In the genomic region with DNA sequence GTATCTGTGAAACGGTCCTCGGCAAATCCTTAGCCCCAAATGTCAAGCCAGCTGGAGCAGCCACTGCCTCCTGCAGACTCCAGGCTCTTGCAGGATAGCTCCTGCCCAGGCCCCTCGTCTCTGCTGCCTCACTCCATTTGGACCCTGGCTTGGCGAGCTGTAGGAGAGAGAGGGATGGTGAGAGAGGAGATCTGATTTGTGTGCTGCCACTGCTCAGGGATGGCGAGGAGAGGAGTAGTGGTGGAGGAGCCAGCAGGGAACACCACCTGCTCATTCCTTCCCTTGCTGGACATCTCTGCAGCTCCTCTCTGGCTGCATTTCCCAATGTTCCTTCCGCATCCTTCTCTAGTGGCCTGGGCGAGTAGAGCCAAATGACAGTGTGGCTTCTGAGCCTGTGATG, we compare ENCODE assay signal across 19 cellular contexts.
A peak's percentile ranks its signal among the peaks of the same experiment; 100 is the strongest.
DNase-seq lines count a peak whose midpoint lies in the region; ATAC-seq lines count a peak whose summit lies in the region.
"Had no signal": no experiment of that assay in that cellular context is flagged by ENCODE, and none has a peak within 500 bp of the region (broad histone marks: within the 10 kb centered on the region; RNA-seq: fewer than 3 reads in every experiment).

No MANE protein-coding gene starts in this region.

- no peaks in the 10 kb centered on the region for H3K9me3 ChIP-seq in neuronal stem cell (replicated peaks in 1 of 2; ENCODE audit: control insufficient read depth in 2 of 2, insufficient read depth in 1 of 2, low read depth in 1 of 2, low read length in 2 of 2)

- peak overlapping the region; percentile 8 for H2AK5ac ChIP-seq in neuronal stem cell (ENCODE audit: low read depth, low read length)

- no peaks in the 10 kb centered on the region for H3K36me3 ChIP-seq in neuronal stem cell (replicated peaks in 1 of 2; ENCODE audit: control insufficient read depth in 2 of 2, insufficient read depth in 2 of 2, low read length in 2 of 2)

- peak overlapping the region; percentile 36 for H3K18ac ChIP-seq in neuronal stem cell (ENCODE audit: low read length)

- no peaks in the 10 kb centered on the region for H3K79me1 ChIP-seq in neuronal stem cell (ENCODE audit: low read depth, low read length)

- no peak overlapping the region for H3K27ac ChIP-seq in neuronal stem cell (replicated peaks; ENCODE audit: low read length)
- H3K27ac ChIP-seq: PC-9 had no signal

- H3K23ac ChIP-seq in neuronal stem cell (ENCODE audit: low read depth, low read length, poor library complexity) = no peak overlapping the region

- no peak overlapping the region for H2BK5ac ChIP-seq in neuronal stem cell (ENCODE audit: low read length)

- no peak overlapping the region for H3K4me3 ChIP-seq in neuronal stem cell (ENCODE audit: low read length in 2 of 2)
- H3K4me3 ChIP-seq: PC-9 had no signal

- no peak overlapping the region for H3K4me2 ChIP-seq in neuronal stem cell (ENCODE audit: insufficient read depth, low read length, poor library complexity, severe bottlenecking)
- H3K4me2 ChIP-seq: PC-9 had no signal

- H3K27me3 ChIP-seq in neuronal stem cell (ENCODE audit: control insufficient read depth in 3 of 3, insufficient read depth in 3 of 3, low read depth in 1 of 3, low read length in 3 of 3) = no peaks in the 10 kb centered on the region

- H3K4me1 Mint-ChIP-seq in activated naive CD8-positive, alpha-beta T cell treated with anti-CD3 and anti-CD28 coated beads, Interleukin-2, amount 50 U/mL, for 24 hours = no peaks in the 10 kb centered on the region
- H3K4me1 Mint-ChIP-seq in activated naive CD8-positive, alpha-beta T cell treated with anti-CD3 and anti-CD28 coated beads for 36 hours = no peaks in the 10 kb centered on the region
- H3K4me1 Mint-ChIP-seq: IgD-negative memory B cell had no signal

- H3K4me1 ChIP-seq in neuronal stem cell (ENCODE audit: control insufficient read depth in 2 of 2, insufficient read depth in 1 of 2, low read depth in 1 of 2, low read length in 2 of 2) = peaks cover 4 to 6% of the 10 kb centered on the region in 2 donors

- H4K8ac ChIP-seq in neuronal stem cell (ENCODE audit: low read depth, low read length) = no peak overlapping the region

- no CpG with 5 or more reads among the region's 7 CpGs for WGBS in neuronal stem cell (ENCODE audit: extremely low coverage in 2 of 2, insufficient read length in 2 of 2, insufficient replicate concordance in 1 of 2), 2 donors

- H2AFZ ChIP-seq in neuronal stem cell (ENCODE audit: low read length) = no peak overlapping the region
- H2AFZ ChIP-seq: PC-9 had no signal

- peak overlapping the region; percentile 67 for H2BK15ac ChIP-seq in neuronal stem cell (ENCODE audit: low read length)

- no peak overlapping the region for H2BK120ac ChIP-seq in neuronal stem cell (ENCODE audit: low read depth, low read length)

- no peak overlapping the region for H3K14ac ChIP-seq in neuronal stem cell (ENCODE audit: low read length)

- H3K4me3 Mint-ChIP-seq in activated naive CD8-positive, alpha-beta T cell treated with anti-CD3 and anti-CD28 coated beads, Interleukin-2, amount 50 U/mL, for 24 hours = no peak overlapping the region
- no peak overlapping the region for H3K4me3 Mint-ChIP-seq in activated naive CD8-positive, alpha-beta T cell treated with anti-CD3 and anti-CD28 coated beads for 36 hours

- H3K4ac ChIP-seq in neuronal stem cell (ENCODE audit: low read length) = no peak overlapping the region

- H3K9ac ChIP-seq in neuronal stem cell (ENCODE audit: low read depth, low read length, poor library complexity) = no peak overlapping the region

- peak; percentile 15 for ATAC-seq in activated naive CD8-positive, alpha-beta T cell treated with anti-CD3 and anti-CD28 coated beads, Interleukin-2, amount 50 U/mL, for 24 hours
- no peak for ATAC-seq in left lobe of liver
- ATAC-seq: HCT116 had no signal

- H3K27me3 Mint-ChIP-seq in activated naive CD8-positive, alpha-beta T cell treated with anti-CD3 and anti-CD28 coated beads, Interleukin-2, amount 50 U/mL, for 24 hours = no peaks in the 10 kb centered on the region
- no peaks in the 10 kb centered on the region for H3K27me3 Mint-ChIP-seq in activated naive CD8-positive, alpha-beta T cell treated with anti-CD3 and anti-CD28 coated beads for 36 hours

- no peak overlapping the region for H3K27ac Mint-ChIP-seq in activated naive CD8-positive, alpha-beta T cell treated with anti-CD3 and anti-CD28 coated beads, Interleukin-2, amount 50 U/mL, for 24 hours
- no peak overlapping the region for H3K27ac Mint-ChIP-seq in activated naive CD8-positive, alpha-beta T cell treated with anti-CD3 and anti-CD28 coated beads for 36 hours

- peaks cover 2% of the 10 kb centered on the region for H3K9me3 Mint-ChIP-seq in activated naive CD8-positive, alpha-beta T cell treated with anti-CD3 and anti-CD28 coated beads, Interleukin-2, amount 50 U/mL, for 24 hours
- peaks cover 2% of the 10 kb centered on the region for H3K9me3 Mint-ChIP-seq in activated naive CD8-positive, alpha-beta T cell treated with anti-CD3 and anti-CD28 coated beads for 36 hours
- H3K9me3 Mint-ChIP-seq: IgD-negative memory B cell had no signal

- H4K91ac ChIP-seq in neuronal stem cell (ENCODE audit: low read depth, low read length, poor library complexity) = no peak overlapping the region

- DNase-seq in activated naive CD8-positive, alpha-beta T cell treated with anti-CD3 and anti-CD28 coated beads, Interleukin-2, amount 50 U/mL, for 24 hours = no peak
- DNase-seq in activated naive CD8-positive, alpha-beta T cell treated with anti-CD3 and anti-CD28 coated beads for 36 hours = no peak
- peak; percentile 65 to 91 for DNase-seq in cerebellar nuclear complex (lab: John Stamatoyannopoulos, UW)
- no peak for DNase-seq in neuronal stem cell (ENCODE audit: low spot score)
- DNase-seq in left lobe of liver (ENCODE audit: low spot score) = no peak
- DNase-seq in iPS-NIHi11 (ENCODE audit: low spot score) = no peak
- no peak for DNase-seq in DMS114 treated with DMSO at 0.1 percent for 48 hours (lab: John Stamatoyannopoulos, UW; ENCODE audit: unreplicated experiment)
- DNase-seq: Calu3, NCI-H1048, NCI-H1417, NCI-H1694 treated with DMSO at 0.1 percent for 48 hours, NCI-H2081, NCI-H2227 treated with DMSO at 0.1 percent for 48 hours, NCI-H526 treated with DMSO at 0.1 percent for 48 hours, PC-9, RPMI8226, SHP77 had no signal

- no peaks in the 10 kb centered on the region for H3K36me3 Mint-ChIP-seq in activated naive CD8-positive, alpha-beta T cell treated with anti-CD3 and anti-CD28 coated beads, Interleukin-2, amount 50 U/mL, for 24 hours (ENCODE audit: low read depth)
- peaks cover 1% of the 10 kb centered on the region for H3K36me3 Mint-ChIP-seq in activated naive CD8-positive, alpha-beta T cell treated with anti-CD3 and anti-CD28 coated beads for 36 hours
- H3K36me3 Mint-ChIP-seq: IgD-negative memory B cell had no signal

- no peak overlapping the region for H2BK12ac ChIP-seq in neuronal stem cell (ENCODE audit: low read length)

Comparison
In these comparisons a context has a peak if more than half of its experiments do, and no peak if none do; other contexts are left out.
1. DNase-seq: peak in cerebellar nuclear complex (2 of 2); none in activated naive CD8-positive, alpha-beta T cell treated with anti-CD3 and anti-CD28 coated beads, Interleukin-2, amount 50 U/mL, for 24 hours (single experiment), activated naive CD8-positive, alpha-beta T cell treated with anti-CD3 and anti-CD28 coated beads for 36 hours (single experiment), neuronal stem cell (single experiment), left lobe of liver (single experiment), iPS-NIHi11 (single experiment) and DMS114 treated with DMSO at 0.1 percent for 48 hours (single experiment).